In genomic region chr9:5437254-5438216, GRCh38 we compare ENCODE assay signal across 1 cellular context.
A peak's percentile ranks its signal among the peaks of the same experiment; 100 is the strongest.
TF ChIP-seq lines count a peak whose summit lies in the region.

A gene with protein sequence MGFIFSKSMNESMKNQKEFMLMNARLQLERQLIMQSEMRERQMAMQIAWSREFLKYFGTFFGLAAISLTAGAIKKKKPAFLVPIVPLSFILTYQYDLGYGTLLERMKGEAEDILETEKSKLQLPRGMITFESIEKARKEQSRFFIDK (minus strand): TSS chr9:5437925. CDS start chr9:5431977, 5,948 bp downstream.

TF ChIP-seq in K562, 482 proteins besides CTCF, POLR2A, EP300 and RAD21 (continued from another document and continues in another):
- TF ChIP-seq, protein P1, sequence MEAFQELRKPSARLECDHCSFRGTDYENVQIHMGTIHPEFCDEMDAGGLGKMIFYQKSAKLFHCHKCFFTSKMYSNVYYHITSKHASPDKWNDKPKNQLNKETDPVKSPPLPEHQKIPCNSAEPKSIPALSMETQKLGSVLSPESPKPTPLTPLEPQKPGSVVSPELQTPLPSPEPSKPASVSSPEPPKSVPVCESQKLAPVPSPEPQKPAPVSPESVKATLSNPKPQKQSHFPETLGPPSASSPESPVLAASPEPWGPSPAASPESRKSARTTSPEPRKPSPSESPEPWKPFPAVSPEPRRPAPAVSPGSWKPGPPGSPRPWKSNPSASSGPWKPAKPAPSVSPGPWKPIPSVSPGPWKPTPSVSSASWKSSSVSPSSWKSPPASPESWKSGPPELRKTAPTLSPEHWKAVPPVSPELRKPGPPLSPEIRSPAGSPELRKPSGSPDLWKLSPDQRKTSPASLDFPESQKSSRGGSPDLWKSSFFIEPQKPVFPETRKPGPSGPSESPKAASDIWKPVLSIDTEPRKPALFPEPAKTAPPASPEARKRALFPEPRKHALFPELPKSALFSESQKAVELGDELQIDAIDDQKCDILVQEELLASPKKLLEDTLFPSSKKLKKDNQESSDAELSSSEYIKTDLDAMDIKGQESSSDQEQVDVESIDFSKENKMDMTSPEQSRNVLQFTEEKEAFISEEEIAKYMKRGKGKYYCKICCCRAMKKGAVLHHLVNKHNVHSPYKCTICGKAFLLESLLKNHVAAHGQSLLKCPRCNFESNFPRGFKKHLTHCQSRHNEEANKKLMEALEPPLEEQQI (IDR thresholded peaks at IDR 0.05), result 0 out of 2 replicates have a peak, but pooled peaks have one; percentile 32
- TF ChIP-seq, protein P2, sequence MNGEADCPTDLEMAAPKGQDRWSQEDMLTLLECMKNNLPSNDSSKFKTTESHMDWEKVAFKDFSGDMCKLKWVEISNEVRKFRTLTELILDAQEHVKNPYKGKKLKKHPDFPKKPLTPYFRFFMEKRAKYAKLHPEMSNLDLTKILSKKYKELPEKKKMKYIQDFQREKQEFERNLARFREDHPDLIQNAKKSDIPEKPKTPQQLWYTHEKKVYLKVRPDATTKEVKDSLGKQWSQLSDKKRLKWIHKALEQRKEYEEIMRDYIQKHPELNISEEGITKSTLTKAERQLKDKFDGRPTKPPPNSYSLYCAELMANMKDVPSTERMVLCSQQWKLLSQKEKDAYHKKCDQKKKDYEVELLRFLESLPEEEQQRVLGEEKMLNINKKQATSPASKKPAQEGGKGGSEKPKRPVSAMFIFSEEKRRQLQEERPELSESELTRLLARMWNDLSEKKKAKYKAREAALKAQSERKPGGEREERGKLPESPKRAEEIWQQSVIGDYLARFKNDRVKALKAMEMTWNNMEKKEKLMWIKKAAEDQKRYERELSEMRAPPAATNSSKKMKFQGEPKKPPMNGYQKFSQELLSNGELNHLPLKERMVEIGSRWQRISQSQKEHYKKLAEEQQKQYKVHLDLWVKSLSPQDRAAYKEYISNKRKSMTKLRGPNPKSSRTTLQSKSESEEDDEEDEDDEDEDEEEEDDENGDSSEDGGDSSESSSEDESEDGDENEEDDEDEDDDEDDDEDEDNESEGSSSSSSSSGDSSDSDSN (IDR thresholded peaks at IDR 0.05; ENCODE audit: borderline replicate concordance in 1 of 2, low read depth in 2 of 2, low read length in 2 of 2), result 0 out of 4 replicates have a peak, but pooled peaks have one; percentile 58 to 67
- TF ChIP-seq ESRRA (IDR thresholded peaks at IDR 0.05; ENCODE audit: borderline replicate concordance, low read depth) (peak; percentile 92), ZKSCAN1 (IDR thresholded peaks at IDR 0.05; ENCODE audit: low read depth, low read length) (no peak), TCF7L2 (IDR thresholded peaks at IDR 0.05; ENCODE audit: low read depth, low read length) (0 out of 2 replicates have a peak, but pooled peaks have one; percentile 35), BRD4 (IDR thresholded peaks at IDR 0.05) (no peak), HNRNPL (IDR thresholded peaks at IDR 0.05; ENCODE audit: low read depth, low read length) (no peak; the same call in 1 of the 2 replicates), ATF1 (CRISPR knock-in tag; IDR thresholded peaks at IDR 0.05) (no peak), ATF1 (tag; IDR thresholded peaks at IDR 0.05) (peak; percentile 48; the same call in 1 of the 2 replicates), TRIM24 (IDR thresholded peaks at IDR 0.05) (no peak), RBFOX2 (IDR thresholded peaks at IDR 0.05; ENCODE audit: low read depth, low read length) (peak; percentile 79), HCFC1 (IDR thresholded peaks at IDR 0.05; ENCODE audit: low read depth, low read length) (peak; percentile 17), FOXP4 (CRISPR knock-in tag; IDR thresholded peaks at IDR 0.05; ENCODE audit: borderline replicate concordance) (no peak), PCBP1 (IDR thresholded peaks at IDR 0.05; ENCODE audit: low read depth, low read length, poor library complexity, severe bottlenecking) (no peak), PTTG1 (tag; IDR thresholded peaks at IDR 0.05; ENCODE audit: low read depth) (no peak), MYBL2 (IDR thresholded peaks at IDR 0.05; ENCODE audit: low read depth) (peak; percentile 54; the same call in 1 of the 2 replicates), MYBL2 (CRISPR knock-in tag; IDR thresholded peaks at IDR 0.05; ENCODE audit: borderline replicate concordance) (no peak), TAF9B (IDR thresholded peaks at IDR 0.05; ENCODE audit: partially characterized antibody) (peak; percentile 13), CEBPB (tag; IDR thresholded peaks at IDR 0.05) (no peak), KLF10 (CRISPR knock-in tag; IDR thresholded peaks at IDR 0.05) (no peak), L3MBTL2 (IDR thresholded peaks at IDR 0.05) (0 out of 2 replicates have a peak, but pooled peaks have one; percentile 23), RBM39 (optimal IDR thresholded peaks at IDR 0.05; ENCODE audit: low read depth, low read length) (no peak), NFIC (IDR thresholded peaks at IDR 0.05) (no peak), KHSRP (IDR thresholded peaks at IDR 0.05) (no peak), TRIM28 (IDR thresholded peaks at IDR 0.05) (no peak), KLF1 (tag; IDR thresholded peaks at IDR 0.05) (0 out of 2 replicates have a peak, but pooled peaks have one; percentile 18), E2F8 (IDR thresholded peaks at IDR 0.05; ENCODE audit: low read depth, partially characterized antibody) (peak; percentile 51), POLR2B (IDR thresholded peaks at IDR 0.05; ENCODE audit: low read depth, partially characterized antibody) (peak; percentile 55), NFXL1 (CRISPR knock-in tag; IDR thresholded peaks at IDR 0.05) (no peak), NRF1 (conservative IDR thresholded peaks at IDR 0.05 in 1 of 2, IDR thresholded peaks at IDR 0.05 in 1 of 2) (peak; percentile 68 to 70), MITF (IDR thresholded peaks at IDR 0.05) (no peak), FOXM1 (IDR thresholded peaks at IDR 0.05; ENCODE audit: low read depth) (peak; percentile 20; the same call in 1 of the 2 replicates), FOXM1 (CRISPR knock-in tag; IDR thresholded peaks at IDR 0.05; ENCODE audit: low read depth) (no peak), CHD4 (IDR thresholded peaks at IDR 0.05; ENCODE audit: insufficient read depth, insufficient replicate concordance, low read depth, low read length, poor library complexity, severe bottlenecking) (no peak), ERF (CRISPR knock-in tag; IDR thresholded peaks at IDR 0.05) (no peak), HNRNPLL (IDR thresholded peaks at IDR 0.05; ENCODE audit: low read depth, low read length, poor library complexity, severe bottlenecking) (peak; percentile 92), ASH1L (IDR thresholded peaks at IDR 0.05; ENCODE audit: borderline replicate concordance, low read depth, partially characterized antibody) (no peak), SNIP1 (IDR thresholded peaks at IDR 0.05; ENCODE audit: low read depth) (no peak), ZFX (CRISPR knock-in tag; IDR thresholded peaks at IDR 0.05) (peak; percentile 90), PHF8 (IDR thresholded peaks at IDR 0.05; ENCODE audit: borderline replicate concordance, low read length) (peak; percentile 68; the same call in 1 of the 2 replicates), RB1 (IDR thresholded peaks at IDR 0.05; ENCODE audit: low read depth) (no peak), ELF1 (tag; IDR thresholded peaks at IDR 0.05) (peak; percentile 76), NR2F6 (CRISPR knock-in tag; IDR thresholded peaks at IDR 0.05) (no peak), ETS2 (tag; IDR thresholded peaks at IDR 0.05; ENCODE audit: borderline replicate concordance, poor library complexity, severe bottlenecking) (no peak)
- TF ChIP-seq, protein P3, sequence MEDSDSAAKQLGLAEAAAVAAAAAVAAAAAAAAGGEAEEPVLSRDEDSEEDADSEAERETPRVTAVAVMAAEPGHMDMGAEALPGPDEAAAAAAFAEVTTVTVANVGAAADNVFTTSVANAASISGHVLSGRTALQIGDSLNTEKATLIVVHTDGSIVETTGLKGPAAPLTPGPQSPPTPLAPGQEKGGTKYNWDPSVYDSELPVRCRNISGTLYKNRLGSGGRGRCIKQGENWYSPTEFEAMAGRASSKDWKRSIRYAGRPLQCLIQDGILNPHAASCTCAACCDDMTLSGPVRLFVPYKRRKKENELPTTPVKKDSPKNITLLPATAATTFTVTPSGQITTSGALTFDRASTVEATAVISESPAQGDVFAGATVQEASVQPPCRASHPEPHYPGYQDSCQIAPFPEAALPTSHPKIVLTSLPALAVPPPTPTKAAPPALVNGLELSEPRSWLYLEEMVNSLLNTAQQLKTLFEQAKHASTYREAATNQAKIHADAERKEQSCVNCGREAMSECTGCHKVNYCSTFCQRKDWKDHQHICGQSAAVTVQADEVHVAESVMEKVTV (CRISPR knock-in tag; IDR thresholded peaks at IDR 0.05), result no peak
- TF ChIP-seq, protein P4, sequence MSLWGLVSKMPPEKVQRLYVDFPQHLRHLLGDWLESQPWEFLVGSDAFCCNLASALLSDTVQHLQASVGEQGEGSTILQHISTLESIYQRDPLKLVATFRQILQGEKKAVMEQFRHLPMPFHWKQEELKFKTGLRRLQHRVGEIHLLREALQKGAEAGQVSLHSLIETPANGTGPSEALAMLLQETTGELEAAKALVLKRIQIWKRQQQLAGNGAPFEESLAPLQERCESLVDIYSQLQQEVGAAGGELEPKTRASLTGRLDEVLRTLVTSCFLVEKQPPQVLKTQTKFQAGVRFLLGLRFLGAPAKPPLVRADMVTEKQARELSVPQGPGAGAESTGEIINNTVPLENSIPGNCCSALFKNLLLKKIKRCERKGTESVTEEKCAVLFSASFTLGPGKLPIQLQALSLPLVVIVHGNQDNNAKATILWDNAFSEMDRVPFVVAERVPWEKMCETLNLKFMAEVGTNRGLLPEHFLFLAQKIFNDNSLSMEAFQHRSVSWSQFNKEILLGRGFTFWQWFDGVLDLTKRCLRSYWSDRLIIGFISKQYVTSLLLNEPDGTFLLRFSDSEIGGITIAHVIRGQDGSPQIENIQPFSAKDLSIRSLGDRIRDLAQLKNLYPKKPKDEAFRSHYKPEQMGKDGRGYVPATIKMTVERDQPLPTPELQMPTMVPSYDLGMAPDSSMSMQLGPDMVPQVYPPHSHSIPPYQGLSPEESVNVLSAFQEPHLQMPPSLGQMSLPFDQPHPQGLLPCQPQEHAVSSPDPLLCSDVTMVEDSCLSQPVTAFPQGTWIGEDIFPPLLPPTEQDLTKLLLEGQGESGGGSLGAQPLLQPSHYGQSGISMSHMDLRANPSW (CRISPR knock-in tag; IDR thresholded peaks at IDR 0.05), result no peak
- TF ChIP-seq, protein P5, sequence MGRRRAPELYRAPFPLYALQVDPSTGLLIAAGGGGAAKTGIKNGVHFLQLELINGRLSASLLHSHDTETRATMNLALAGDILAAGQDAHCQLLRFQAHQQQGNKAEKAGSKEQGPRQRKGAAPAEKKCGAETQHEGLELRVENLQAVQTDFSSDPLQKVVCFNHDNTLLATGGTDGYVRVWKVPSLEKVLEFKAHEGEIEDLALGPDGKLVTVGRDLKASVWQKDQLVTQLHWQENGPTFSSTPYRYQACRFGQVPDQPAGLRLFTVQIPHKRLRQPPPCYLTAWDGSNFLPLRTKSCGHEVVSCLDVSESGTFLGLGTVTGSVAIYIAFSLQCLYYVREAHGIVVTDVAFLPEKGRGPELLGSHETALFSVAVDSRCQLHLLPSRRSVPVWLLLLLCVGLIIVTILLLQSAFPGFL (CRISPR knock-in tag; IDR thresholded peaks at IDR 0.05), result no peak
- TF ChIP-seq, protein P6, sequence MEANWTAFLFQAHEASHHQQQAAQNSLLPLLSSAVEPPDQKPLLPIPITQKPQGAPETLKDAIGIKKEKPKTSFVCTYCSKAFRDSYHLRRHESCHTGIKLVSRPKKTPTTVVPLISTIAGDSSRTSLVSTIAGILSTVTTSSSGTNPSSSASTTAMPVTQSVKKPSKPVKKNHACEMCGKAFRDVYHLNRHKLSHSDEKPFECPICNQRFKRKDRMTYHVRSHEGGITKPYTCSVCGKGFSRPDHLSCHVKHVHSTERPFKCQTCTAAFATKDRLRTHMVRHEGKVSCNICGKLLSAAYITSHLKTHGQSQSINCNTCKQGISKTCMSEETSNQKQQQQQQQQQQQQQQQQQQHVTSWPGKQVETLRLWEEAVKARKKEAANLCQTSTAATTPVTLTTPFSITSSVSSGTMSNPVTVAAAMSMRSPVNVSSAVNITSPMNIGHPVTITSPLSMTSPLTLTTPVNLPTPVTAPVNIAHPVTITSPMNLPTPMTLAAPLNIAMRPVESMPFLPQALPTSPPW (CRISPR knock-in tag; IDR thresholded peaks at IDR 0.05), result peak; percentile 27; the same call in 1 of the 2 replicates
